In the genomic region with DNA sequence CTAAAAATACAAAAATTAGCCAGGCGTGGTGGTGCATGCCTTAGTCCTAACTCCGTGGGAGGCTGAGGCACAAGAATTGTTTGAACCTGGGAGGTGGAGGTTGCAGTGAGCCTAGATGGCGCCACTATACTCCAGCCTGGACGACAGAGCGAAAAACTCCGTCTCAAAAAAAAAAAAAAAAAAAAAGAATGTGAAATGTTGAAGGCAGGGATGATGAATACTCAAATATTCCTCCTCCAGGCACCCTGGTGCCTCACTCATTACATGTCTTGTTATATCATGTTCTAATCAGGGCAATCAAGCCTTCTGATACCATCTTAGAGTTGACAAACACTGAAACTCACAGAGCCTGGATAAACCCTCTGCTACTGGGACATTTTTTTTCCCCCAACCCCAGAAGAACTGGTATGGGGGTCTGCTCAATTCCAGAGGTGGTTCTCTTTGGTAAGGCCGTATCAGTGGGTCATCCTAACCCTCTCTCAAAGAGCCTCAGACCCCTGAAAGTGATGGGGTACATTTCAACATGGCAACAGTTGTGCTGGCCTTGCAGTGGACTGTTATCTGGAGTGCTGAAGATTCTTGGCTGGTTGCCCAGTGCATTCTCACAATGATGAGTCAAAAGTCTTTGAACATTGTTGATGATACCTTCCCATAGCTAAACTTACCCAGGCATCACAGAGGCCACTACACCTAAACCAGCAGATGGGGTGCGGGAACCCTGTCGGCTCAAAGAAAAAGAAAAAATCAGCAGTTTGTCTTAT, we compare ENCODE assay signal across 8 cellular contexts. TPM values are rescaled to one million over a fixed set of nuclear protein-coding genes. Genes with fewer than 3 reads are reported as not detected.
DNase-seq lines count a peak whose midpoint lies in the region; ATAC-seq and TF ChIP-seq lines count a peak whose summit lies in the region.

No MANE protein-coding gene starts in this region.

- H3K4me1 ChIP-seq in DOHH2 (ENCODE audit: control insufficient read depth, low read length): peaks cover 34% of the 10 kb centered on the region

- no peaks in the 10 kb centered on the region for H3K36me3 ChIP-seq in DOHH2 (ENCODE audit: control insufficient read depth, low read length)

- ATAC-seq in GM21825 (IDR thresholded peaks at IDR 0.05; ENCODE audit: unreplicated experiment) (peak; percentile 54), sciatic nerve (no peak), GM18505 (IDR thresholded peaks at IDR 0.05; ENCODE audit: unreplicated experiment) (no peak)

- H3K4me3 Mint-ChIP-seq in activated naive CD4-positive, alpha-beta T cell treated with anti-CD3 and anti-CD28 coated beads for 36 hours: no peak overlapping the region

- intact Hi-C loops in activated naive CD4-positive, alpha-beta T cell treated with anti-CD3 and anti-CD28 coated beads for 36 hours (cut with micrococcal nuclease): loop anchor here (2.0 kb wide), 1 partner anchor 91 kb away; no protein-coding TSS in a partner anchor
- intact Hi-C loops in sciatic nerve (cut with DNase I): loop anchor here (10.0 kb wide), 1 partner anchor 345 kb away; no protein-coding TSS in a partner anchor

- no peaks in the 10 kb centered on the region for H3K36me3 Mint-ChIP-seq in activated naive CD4-positive, alpha-beta T cell treated with anti-CD3 and anti-CD28 coated beads for 36 hours (ENCODE audit: low read depth)

- peak; percentile 47 for TF ChIP-seq CTCF in DOHH2 (IDR thresholded peaks at IDR 0.05; ENCODE audit: low read depth, low read length, poor library complexity, severe bottlenecking)
- no peak for TF ChIP-seq CTCF in coronary artery (IDR thresholded peaks at IDR 0.05)

- no peaks in the 10 kb centered on the region for H3K9me3 Mint-ChIP-seq in activated naive CD4-positive, alpha-beta T cell treated with anti-CD3 and anti-CD28 coated beads for 36 hours

- CTCF ChIA-PET in activated naive CD4-positive, alpha-beta T cell treated with anti-CD3 and anti-CD28 coated beads for 36 hours (lab: Charles Lee): interaction anchor here (0.8 to 1.7 kb wide), 5 partner anchors 15 to 149 kb away, joined by 3 to 5 read pairs (median 3); no protein-coding TSS in a partner anchor

- no peak overlapping the region for H3K4me2 ChIP-seq in DOHH2 (ENCODE audit: low read length)

- DNase-seq in NCI-H69 (lab: John Stamatoyannopoulos, UW): peak; percentile 8
- DNase-seq in activated naive CD4-positive, alpha-beta T cell treated with anti-CD3 and anti-CD28 coated beads for 36 hours: peak; percentile 72
- DNase-seq in sciatic nerve (ENCODE audit: low spot score): peak; percentile 64
- no peak for DNase-seq in cortex of kidney (lab: John Stamatoyannopoulos, UW)
- no peak for DNase-seq in coronary artery (ENCODE audit: low spot score)

- H3K27me3 ChIP-seq in DOHH2 (ENCODE audit: control insufficient read depth, low read length): no peaks in the 10 kb centered on the region

- peaks cover 30% of the 10 kb centered on the region for H3K4me1 Mint-ChIP-seq in activated naive CD4-positive, alpha-beta T cell treated with anti-CD3 and anti-CD28 coated beads for 36 hours (ENCODE audit: low read depth)

- H3K27ac Mint-ChIP-seq in activated naive CD4-positive, alpha-beta T cell treated with anti-CD3 and anti-CD28 coated beads for 36 hours: peak overlapping the region; percentile 18

- no peak for TF ChIP-seq POLR2A in GM18505 (IDR thresholded peaks at IDR 0.05; ENCODE audit: borderline replicate concordance, extremely low read depth, insufficient read depth, insufficient read length)

- H3K27me3 Mint-ChIP-seq in activated naive CD4-positive, alpha-beta T cell treated with anti-CD3 and anti-CD28 coated beads for 36 hours (ENCODE audit: low read depth): no peaks in the 10 kb centered on the region

- H4K20me1 ChIP-seq in DOHH2 (ENCODE audit: control insufficient read depth, insufficient read depth, low read depth, low read length): no peaks in the 10 kb centered on the region

- H3K79me2 ChIP-seq in DOHH2 (ENCODE audit: control insufficient read depth, low read length): peaks cover 25% of the 10 kb centered on the region

- H3K27ac ChIP-seq in DOHH2 (ENCODE audit: low read depth, low read length): no peak overlapping the region
- H3K27ac ChIP-seq in coronary artery: no peak overlapping the region

- H3K9me3 ChIP-seq in DOHH2 (ENCODE audit: control insufficient read depth, insufficient read depth, low read length): no peaks in the 10 kb centered on the region

- H3K4me3 ChIP-seq in DOHH2 (ENCODE audit: low read length) (no peak overlapping the region), coronary artery (no peak overlapping the region)

- no peaks in the 10 kb centered on the region for H3K9me2 ChIP-seq in DOHH2 (replicated peaks; ENCODE audit: control insufficient read depth, low read length)

- peaks cover 7% of the 10 kb centered on the region for H3F3A ChIP-seq in DOHH2 (ENCODE audit: control insufficient read depth, insufficient read depth)

RNA-seq across cellular contexts. Expression of a gene that starts 2.4 kb away (rescaled TPM):
- 10 to 100 TPM; 67.5 to 78.3 TPM for total RNA-seq in activated naive CD4-positive, alpha-beta T cell treated with anti-CD3 and anti-CD28 coated beads for 36 hours
- total RNA-seq in sciatic nerve: 36.3 TPM

Comparison
In these comparisons a context has a peak if more than half of its experiments do, and no peak if none do; other contexts are left out.
1. DNase-seq: peak in NCI-H69 (single experiment), activated naive CD4-positive, alpha-beta T cell treated with anti-CD3 and anti-CD28 coated beads for 36 hours (single experiment) and sciatic nerve (single experiment); none in cortex of kidney (single experiment) and coronary artery (single experiment).